Comparison of ENCODE assay signal across 18 cellular contexts in the genomic region with DNA sequence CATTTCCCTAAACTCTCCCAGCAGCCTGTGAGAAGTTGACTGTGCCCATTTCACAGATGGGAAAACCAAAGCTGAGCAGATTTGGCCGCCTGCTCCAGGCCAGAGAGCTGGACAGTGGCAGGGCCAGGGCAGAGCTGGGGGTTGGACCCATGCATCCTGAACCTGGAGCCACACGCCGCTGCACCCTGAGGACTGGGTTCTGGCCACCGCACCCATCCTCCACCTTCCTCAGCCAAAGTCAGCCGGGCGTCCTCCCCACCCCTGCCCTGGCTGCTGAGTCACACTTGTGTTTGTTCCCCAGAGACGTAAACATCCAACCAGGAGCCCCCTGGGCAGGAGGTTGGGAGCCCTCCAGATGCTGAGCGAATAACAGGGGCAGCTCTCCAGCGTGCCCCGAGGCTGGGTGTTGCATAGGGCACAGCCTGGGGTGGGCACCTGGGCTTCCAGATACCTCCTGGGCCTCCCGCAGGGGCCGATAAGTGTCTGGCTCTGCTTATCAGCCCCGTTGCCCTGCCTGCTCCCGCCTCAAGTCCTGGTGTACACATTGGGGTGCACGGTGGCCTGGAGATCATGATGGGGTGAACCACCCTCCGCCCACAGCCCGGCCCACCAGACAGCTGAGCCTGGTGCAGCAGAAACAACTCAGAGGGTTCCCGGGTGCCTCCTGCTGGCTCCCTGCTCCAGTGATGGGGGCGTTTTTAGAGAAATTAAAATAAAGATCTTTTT. TPM values are rescaled to one million over a fixed set of nuclear protein-coding genes. Genes with fewer than 3 reads are reported as not detected.
DNase-seq lines count a peak whose midpoint lies in the region; ATAC-seq and TF ChIP-seq lines count a peak whose summit lies in the region.
"Had no signal": no experiment of that assay in that cellular context is flagged by ENCODE, and none has a peak within 500 bp of the region (broad histone marks: within the 10 kb centered on the region; RNA-seq: fewer than 3 reads in every experiment).

No MANE protein-coding gene starts in this region.

- intact Hi-C loops in breast epithelium (cut with DNase I; ENCODE audit: low total_unique reads): no loop called here

- no peak overlapping the region for H3K4me2 ChIP-seq in DND-41 (ENCODE audit: insufficient read depth, low read length)
- no peak overlapping the region for H3K4me2 ChIP-seq in osteoblast (ENCODE audit: insufficient read depth, low read length)
- H3K4me2 ChIP-seq: PC-9 had no signal

- no peak for DNase-seq in DND-41
- peak; percentile 81 for DNase-seq in NB4 (ENCODE audit: low read depth)
- DNase-seq in choroid plexus epithelial cell (ENCODE audit: low read depth): peak; percentile 26
- peak; percentile 92 for DNase-seq in osteoblast (ENCODE audit: insufficient read length, low spot score, missing footprints)
- no peak for DNase-seq in breast epithelium (ENCODE audit: low spot score in 2 of 2)
- DNase-seq: activated CD4-positive, alpha-beta T cell treated with anti-CD3 and anti-CD28 coated beads for 1 hour; CD4-positive, CD25-positive, alpha-beta regulatory T cell; NCI-H187 treated with DMSO at 0.1 percent for 48 hours; NCI-H510A treated with DMSO at 0.1 percent for 48 hours; stimulated activated naive CD4-positive, alpha-beta T cell; T-cell; upper lobe of right lung had no signal

- no peak for TF ChIP-seq POLR2A in NB4 (IDR thresholded peaks at IDR 0.05; ENCODE audit: extremely low read depth, insufficient read length)
- TF ChIP-seq POLR2A in breast epithelium (IDR thresholded peaks at IDR 0.05): no peak

- H4K20me1 ChIP-seq in DND-41 (ENCODE audit: insufficient read depth, low read length) (peaks cover 59% of the 10 kb centered on the region), osteoblast (ENCODE audit: insufficient read depth, low read length) (no peaks in the 10 kb centered on the region)

- H3K36me3 ChIP-seq in DND-41 (ENCODE audit: insufficient read depth, low read length) (no peaks in the 10 kb centered on the region), osteoblast (ENCODE audit: insufficient read depth, low read length) (no peaks in the 10 kb centered on the region), breast epithelium (no peaks in the 10 kb centered on the region)
- H3K36me3 ChIP-seq: ovary, upper lobe of right lung had no signal

- peaks cover 16% of the 10 kb centered on the region for H3K27me3 ChIP-seq in DND-41 (ENCODE audit: insufficient read depth, low read length, poor library complexity)
- H3K27me3 ChIP-seq in osteoblast (ENCODE audit: insufficient read depth, low read length): no peaks in the 10 kb centered on the region
- H3K27me3 ChIP-seq in breast epithelium: peaks cover 0 to 5% of the 10 kb centered on the region in 2 donors
- H3K27me3 ChIP-seq: ovary had no signal

- H3K9me3 ChIP-seq in DND-41 (ENCODE audit: insufficient read depth, low read length, severe bottlenecking) (no peaks in the 10 kb centered on the region), osteoblast (ENCODE audit: low read depth, low read length) (no peaks in the 10 kb centered on the region), breast epithelium (no peaks in the 10 kb centered on the region)
- H3K9me3 ChIP-seq: ovary, upper lobe of right lung had no signal

- H2AFZ ChIP-seq in DND-41 (ENCODE audit: low read depth, low read length) (no peak overlapping the region), osteoblast (ENCODE audit: low read length) (no peak overlapping the region)
- H2AFZ ChIP-seq: PC-9 had no signal

- H3K4me1 ChIP-seq in DND-41 (ENCODE audit: insufficient read depth, low read length) (no peaks in the 10 kb centered on the region), osteoblast (ENCODE audit: insufficient read depth, low read length) (no peaks in the 10 kb centered on the region), breast epithelium (no peaks in the 10 kb centered on the region)
- H3K4me1 ChIP-seq: upper lobe of right lung had no signal

- H3K27ac ChIP-seq in DND-41 (ENCODE audit: low read length): no peak overlapping the region
- no peak overlapping the region for H3K27ac ChIP-seq in osteoblast (ENCODE audit: low read depth, low read length)
- no peak overlapping the region for H3K27ac ChIP-seq in breast epithelium
- H3K27ac ChIP-seq: PC-9, skin epidermis, upper lobe of right lung had no signal

- H3K4me3 ChIP-seq in DND-41 (ENCODE audit: low read depth in 1 of 2, low read length in 2 of 2) (no peak overlapping the region), NB4 (ENCODE audit: low read depth, low read length) (no peak overlapping the region), choroid plexus epithelial cell (ENCODE audit: low read depth, low read length) (no peak overlapping the region), osteoblast (ENCODE audit: insufficient read depth, low read length) (no peak overlapping the region), breast epithelium (no peak overlapping the region)
- H3K4me3 ChIP-seq: ovary, PC-9, skin epidermis, upper lobe of right lung had no signal

- ATAC-seq in DND-41 (ENCODE audit: insufficient read depth, low read depth) (0 out of 3 replicates have a peak, but pooled peaks have one; percentile 19), GM21786 (IDR thresholded peaks at IDR 0.05; ENCODE audit: unreplicated experiment) (no peak), HG02798 (IDR thresholded peaks at IDR 0.05; ENCODE audit: poor library complexity, unreplicated experiment) (no peak)
- ATAC-seq: activated naive CD4-positive, alpha-beta T cell treated with anti-CD3 and anti-CD28 coated beads, Interleukin-2, amount 50 U/mL, for 72 hours; upper lobe of right lung had no signal

- H3K79me2 ChIP-seq in DND-41 (ENCODE audit: insufficient read depth, low read length): no peaks in the 10 kb centered on the region
- no peaks in the 10 kb centered on the region for H3K79me2 ChIP-seq in osteoblast (ENCODE audit: insufficient read depth, low read length)

- H3K9ac ChIP-seq in DND-41 (ENCODE audit: low read depth, low read length): no peak overlapping the region

- no peak for TF ChIP-seq CTCF in DND-41 (IDR thresholded peaks at IDR 0.05; ENCODE audit: borderline replicate concordance, extremely low read depth, low read length, poor library complexity, severe bottlenecking)
- TF ChIP-seq CTCF in NB4 (IDR thresholded peaks at IDR 0.05; ENCODE audit: low read depth, low read length): no peak
- TF ChIP-seq CTCF in choroid plexus epithelial cell (conservative IDR thresholded peaks at IDR 0.05; ENCODE audit: low read depth, low read length): no peak
- no peak for TF ChIP-seq CTCF in osteoblast (IDR thresholded peaks at IDR 0.05; ENCODE audit: extremely low read depth, low read depth, low read length)
- no peak for TF ChIP-seq CTCF in breast epithelium (IDR thresholded peaks at IDR 0.05)

RNA-seq across cellular contexts. Expression of a gene that starts 23.8 kb away (rescaled TPM):
- total RNA-seq in osteoblast: 2.1 and 2.9 TPM in 2 replicates
- total RNA-seq in breast epithelium: 10 to 100 TPM in 2 of 3 donors, 1 to 10 TPM in 1; 5.1 to 13.5 (median 10.5) TPM

Comparison
In these comparisons a context has a peak if more than half of its experiments do, and no peak if none do; other contexts are left out.
1. DNase-seq: peak in NB4 (single experiment), choroid plexus epithelial cell (single experiment) and osteoblast (single experiment); none in DND-41 (single experiment) and breast epithelium (0 of 2).